35 cellular contexts compared by ENCODE assay signal in genomic region chr1:55912438-55912837, GRCh38.
"Had no signal": no experiment of that assay in that cellular context is flagged by ENCODE, and none has a peak within 500 bp of the region (broad histone marks: within the 10 kb centered on the region; RNA-seq: fewer than 3 reads in every experiment).

No MANE protein-coding gene starts in this region.

- DNase-seq: activated B cell treated with CpG ODN at 0.5 μM for 24 hours; activated CD4-positive, alpha-beta memory T cell treated with anti-CD3 and anti-CD28 coated beads for 36 hours; activated CD4-positive, alpha-beta T cell treated with anti-CD3 and anti-CD28 coated beads for 4 hours; activated CD4-positive, alpha-beta T cell treated with anti-CD3 and anti-CD28 coated beads, Interleukin-2, amount 10 ng/mL, durations not matched to agents 24 days and 14 days; activated CD4-positive, alpha-beta T cell treated with anti-CD3 and anti-CD28 coated beads, Interleukin-2, amount 50 U/mL, for 1 hour; activated CD4-positive, alpha-beta T cell treated with anti-CD3 and anti-CD28 coated beads, Interleukin-2, amount 50 U/mL, for 4 hours; activated CD4-positive, CD25-positive, alpha-beta regulatory T cell treated with anti-CD3 and anti-CD28 coated beads, Interleukin-2, amount 50 U/mL, for 72 hours; activated CD8-positive, alpha-beta memory T cell treated with anti-CD3 and anti-CD28 coated beads, Interleukin-2, amount 50 U/mL, for 4 hours; activated CD8-positive, alpha-beta T cell treated with anti-CD3 and anti-CD28 coated beads for 36 hours; activated effector memory CD4-positive, alpha-beta T cell treated with Interleukin-2 at 50 U/mL for 16 hours; activated gamma-delta T cell; activated naive CD4-positive, alpha-beta T cell treated with anti-CD3 and anti-CD28 coated beads, Interleukin-2, amount 10 ng/mL, durations not matched to agents 7 days and 5 days; activated naive CD4-positive, alpha-beta T cell treated with Interleukin-2 at 50 U/mL for 16 hours; activated naive CD8-positive, alpha-beta T cell treated with anti-CD3 and anti-CD28 coated beads, Interleukin-2, amount 10 ng/mL, durations not matched to agents 7 days and 5 days; activated naive CD8-positive, alpha-beta T cell treated with anti-CD3 and anti-CD28 coated beads, Interleukin-2, amount 50 U/mL, for 24 hours; activated T-cell treated with anti-CD3 and anti-CD28 coated beads for 4 hours; activated T-cell treated with anti-CD3 and anti-CD28 coated beads, Interleukin-2, amount 50 U/mL, for 1 hour; activated T-cell treated with anti-CD3 and anti-CD28 coated beads, Interleukin-2, amount 50 U/mL, for 48 hours; amygdala; anterior cingulate cortex; caudate nucleus; cerebellar nuclear complex; T-helper 1 cell; T-helper 2 cell; T-helper 9 cell had no signal

- H3K9me3 Mint-ChIP-seq: activated CD4-positive, alpha-beta memory T cell treated with anti-CD3 and anti-CD28 coated beads for 36 hours; activated CD4-positive, alpha-beta T cell treated with anti-CD3 and anti-CD28 coated beads, Interleukin-2, amount 10 ng/mL, durations not matched to agents 24 days and 14 days; activated CD8-positive, alpha-beta T cell treated with anti-CD3 and anti-CD28 coated beads for 36 hours; activated naive CD4-positive, alpha-beta T cell treated with anti-CD3 and anti-CD28 coated beads, Interleukin-2, amount 50 U/mL, for 24 hours; activated naive CD8-positive, alpha-beta T cell treated with anti-CD3 and anti-CD28 coated beads, Interleukin-2, amount 50 U/mL, for 24 hours; activated T-helper 2 cell treated with anti-CD3 and anti-CD28 coated beads, Interferon-gamma antibody, Interleukin-2, Interleukin-4, amounts not matched to agents 10 μg/mL and 5 μg/mL and 100 μg/mL, durations not matched to agents 14 hours and 24 hours and 36 hours; central memory CD8-positive, alpha-beta T cell; T-helper 1 cell treated with Interleukin-12 subunit alpha and Interleukin-12 subunit beta and Interleukin-4 antibody, amounts not matched to agents 30 μg/mL and 1 μg/mL, for 36 hours; T-helper 2 cell treated with Interferon-gamma antibody and Interleukin-4, amounts not matched to agents 5 μg/mL and 100 μg/mL, for 36 hours had no signal

- H3K4me3 Mint-ChIP-seq: activated B cell treated with CpG ODN at 0.5 μM for 24 hours; activated CD4-positive, alpha-beta memory T cell treated with anti-CD3 and anti-CD28 coated beads for 36 hours; activated CD4-positive, alpha-beta T cell treated with anti-CD3 and anti-CD28 coated beads, Interleukin-2, amount 10 ng/mL, durations not matched to agents 24 days and 14 days; activated CD8-positive, alpha-beta T cell treated with anti-CD3 and anti-CD28 coated beads for 36 hours; activated naive CD4-positive, alpha-beta T cell treated with anti-CD3 and anti-CD28 coated beads, Interleukin-2, amount 10 ng/mL, durations not matched to agents 7 days and 5 days; activated naive CD4-positive, alpha-beta T cell treated with anti-CD3 and anti-CD28 coated beads, Interleukin-2, amount 50 U/mL, for 24 hours; activated naive CD8-positive, alpha-beta T cell; activated naive CD8-positive, alpha-beta T cell treated with anti-CD3 and anti-CD28 coated beads, Interleukin-2, amount 10 ng/mL, durations not matched to agents 7 days and 5 days; activated naive CD8-positive, alpha-beta T cell treated with anti-CD3 and anti-CD28 coated beads, Interleukin-2, amount 50 U/mL, for 24 hours; brain; central memory CD8-positive, alpha-beta T cell; T-helper 1 cell treated with Interleukin-12 subunit alpha and Interleukin-12 subunit beta and Interleukin-4 antibody, amounts not matched to agents 30 μg/mL and 1 μg/mL, for 36 hours; T-helper 2 cell treated with Interferon-gamma antibody and Interleukin-4, amounts not matched to agents 5 μg/mL and 100 μg/mL, for 36 hours had no signal

- H3K27ac Mint-ChIP-seq: activated B cell treated with CpG ODN at 0.5 μM for 24 hours; activated CD4-positive, alpha-beta memory T cell treated with anti-CD3 and anti-CD28 coated beads for 36 hours; activated CD4-positive, alpha-beta T cell treated with anti-CD3 and anti-CD28 coated beads, Interleukin-2, amount 10 ng/mL, durations not matched to agents 24 days and 14 days; activated CD8-positive, alpha-beta T cell treated with anti-CD3 and anti-CD28 coated beads for 36 hours; activated naive CD4-positive, alpha-beta T cell treated with anti-CD3 and anti-CD28 coated beads, Interleukin-2, amount 10 ng/mL, durations not matched to agents 7 days and 5 days; activated naive CD4-positive, alpha-beta T cell treated with anti-CD3 and anti-CD28 coated beads, Interleukin-2, amount 50 U/mL, for 24 hours; activated naive CD8-positive, alpha-beta T cell; activated naive CD8-positive, alpha-beta T cell treated with anti-CD3 and anti-CD28 coated beads, Interleukin-2, amount 10 ng/mL, durations not matched to agents 7 days and 5 days; activated naive CD8-positive, alpha-beta T cell treated with anti-CD3 and anti-CD28 coated beads, Interleukin-2, amount 50 U/mL, for 24 hours; activated T-helper 2 cell treated with anti-CD3 and anti-CD28 coated beads, Interferon-gamma antibody, Interleukin-2, Interleukin-4, amounts not matched to agents 10 μg/mL and 5 μg/mL and 100 μg/mL, durations not matched to agents 14 hours and 24 hours and 36 hours; brain; T-helper 1 cell treated with Interleukin-12 subunit alpha and Interleukin-12 subunit beta and Interleukin-4 antibody, amounts not matched to agents 30 μg/mL and 1 μg/mL, for 36 hours; T-helper 2 cell treated with Interferon-gamma antibody and Interleukin-4, amounts not matched to agents 5 μg/mL and 100 μg/mL, for 36 hours had no signal

- ATAC-seq: activated CD8-positive, alpha-beta T cell treated with anti-CD3 and anti-CD28 coated beads for 36 hours; activated naive CD8-positive, alpha-beta T cell treated with anti-CD3 and anti-CD28 coated beads, Interleukin-2, amount 50 U/mL, for 24 hours had no signal

- H3K27me3 ChIP-seq: ascending aorta, cardiac muscle cell had no signal

- H3K27me3 Mint-ChIP-seq: activated B cell treated with CpG ODN at 0.5 μM for 24 hours; activated CD4-positive, alpha-beta memory T cell treated with anti-CD3 and anti-CD28 coated beads for 36 hours; activated CD4-positive, alpha-beta T cell treated with anti-CD3 and anti-CD28 coated beads, Interleukin-2, amount 10 ng/mL, durations not matched to agents 24 days and 14 days; activated naive CD4-positive, alpha-beta T cell treated with anti-CD3 and anti-CD28 coated beads, Interleukin-2, amount 10 ng/mL, durations not matched to agents 7 days and 5 days; activated naive CD4-positive, alpha-beta T cell treated with anti-CD3 and anti-CD28 coated beads, Interleukin-2, amount 50 U/mL, for 24 hours; activated naive CD8-positive, alpha-beta T cell treated with anti-CD3 and anti-CD28 coated beads, Interleukin-2, amount 50 U/mL, for 24 hours; brain had no signal

- H3K36me3 ChIP-seq: ascending aorta, cardiac muscle cell had no signal

- H3K36me3 Mint-ChIP-seq: activated CD4-positive, alpha-beta memory T cell treated with anti-CD3 and anti-CD28 coated beads for 36 hours; activated naive CD4-positive, alpha-beta T cell treated with anti-CD3 and anti-CD28 coated beads, Interleukin-2, amount 10 ng/mL, durations not matched to agents 7 days and 5 days; activated naive CD4-positive, alpha-beta T cell treated with anti-CD3 and anti-CD28 coated beads, Interleukin-2, amount 50 U/mL, for 24 hours; activated naive CD8-positive, alpha-beta T cell; activated naive CD8-positive, alpha-beta T cell treated with anti-CD3 and anti-CD28 coated beads, Interleukin-2, amount 10 ng/mL, durations not matched to agents 7 days and 5 days had no signal

- H3K9me3 ChIP-seq: ascending aorta had no signal

- H3K4me1 ChIP-seq: ascending aorta had no signal

- H3K27ac ChIP-seq: ascending aorta, cardiac muscle cell, VCaP had no signal

- H3K4me3 ChIP-seq: ascending aorta, cardiac muscle cell had no signal

- H3K4me1 Mint-ChIP-seq: activated B cell treated with CpG ODN at 0.5 μM for 24 hours; activated CD4-positive, alpha-beta T cell treated with anti-CD3 and anti-CD28 coated beads, Interleukin-2, amount 10 ng/mL, durations not matched to agents 24 days and 14 days; activated naive CD4-positive, alpha-beta T cell treated with anti-CD3 and anti-CD28 coated beads, Interleukin-2, amount 10 ng/mL, durations not matched to agents 7 days and 5 days; activated naive CD4-positive, alpha-beta T cell treated with anti-CD3 and anti-CD28 coated beads, Interleukin-2, amount 50 U/mL, for 24 hours; activated naive CD8-positive, alpha-beta T cell treated with anti-CD3 and anti-CD28 coated beads, Interleukin-2, amount 10 ng/mL, durations not matched to agents 7 days and 5 days; activated naive CD8-positive, alpha-beta T cell treated with anti-CD3 and anti-CD28 coated beads, Interleukin-2, amount 50 U/mL, for 24 hours; central memory CD8-positive, alpha-beta T cell had no signal
